In genomic region chr4:177108708-177109107, GRCh38 we compare ENCODE assay signal across 8 cellular contexts.
DNase-seq lines count a peak whose midpoint lies in the region; TF ChIP-seq lines count a peak whose summit lies in the region.
"Had no signal": no experiment of that assay in that cellular context is flagged by ENCODE, and none has a peak within 500 bp of the region (broad histone marks: within the 10 kb centered on the region; RNA-seq: fewer than 3 reads in every experiment).

No MANE protein-coding gene starts in this region.

- no peak overlapping the region for H2AFZ ChIP-seq in OCI-LY3 (ENCODE audit: low read depth, low read length)
- peak overlapping the region; percentile 57 for H2AFZ ChIP-seq in osteoblast (ENCODE audit: low read length)

- no peak overlapping the region for H3K4me2 ChIP-seq in OCI-LY3 (ENCODE audit: low read length)
- H3K4me2 ChIP-seq in osteoblast (ENCODE audit: insufficient read depth, low read length), result no peak overlapping the region

- H3K36me3 ChIP-seq in OCI-LY3 (replicated peaks; ENCODE audit: low read depth, low read length) (no peaks in the 10 kb centered on the region), osteoblast (ENCODE audit: insufficient read depth, low read length) (no peaks in the 10 kb centered on the region)

- H3K9me3 ChIP-seq in OCI-LY3 (ENCODE audit: insufficient read depth, low read length) (no peaks in the 10 kb centered on the region), osteoblast (ENCODE audit: low read depth, low read length) (no peaks in the 10 kb centered on the region)

- no peaks in the 10 kb centered on the region for H3K27me3 ChIP-seq in OCI-LY3 (ENCODE audit: low read depth, low read length)
- H3K27me3 ChIP-seq in osteoblast (ENCODE audit: insufficient read depth, low read length), result no peaks in the 10 kb centered on the region

- H3K9ac ChIP-seq in OCI-LY3 (ENCODE audit: low read length), result no peak overlapping the region

- H3K27ac ChIP-seq in OCI-LY3 (ENCODE audit: low read length) (no peak overlapping the region), osteoblast (ENCODE audit: low read depth, low read length) (peak overlapping the region; percentile 71)

- peak; percentile 6 for TF ChIP-seq CTCF in GM12865 (IDR thresholded peaks at IDR 0.05; ENCODE audit: insufficient read depth, low read depth, low read length, missing control alignments)
- peak; percentile 46 for TF ChIP-seq CTCF in OCI-LY3 (IDR thresholded peaks at IDR 0.05; ENCODE audit: low read depth, low read length)
- peak; percentile 76 for TF ChIP-seq CTCF in osteoblast (IDR thresholded peaks at IDR 0.05; ENCODE audit: extremely low read depth, low read depth, low read length)

- no peaks in the 10 kb centered on the region for H3K4me1 ChIP-seq in OCI-LY3 (ENCODE audit: low read length)
- H3K4me1 ChIP-seq in osteoblast (ENCODE audit: insufficient read depth, low read length), result peaks cover 30% of the 10 kb centered on the region

- H3K79me2 ChIP-seq in OCI-LY3 (ENCODE audit: low read length) (no peaks in the 10 kb centered on the region), osteoblast (ENCODE audit: insufficient read depth, low read length) (no peaks in the 10 kb centered on the region)

- H4K20me1 ChIP-seq in OCI-LY3 (ENCODE audit: insufficient read depth, low read length) (no peaks in the 10 kb centered on the region), osteoblast (ENCODE audit: insufficient read depth, low read length) (no peaks in the 10 kb centered on the region)

- no peak for DNase-seq in GM12865 (ENCODE audit: low read depth)
- DNase-seq in dermis blood vessel endothelial cell, result peak; percentile 10
- peak; percentile 78 for DNase-seq in osteoblast (ENCODE audit: insufficient read length, low spot score, missing footprints)
- no peak for DNase-seq in activated CD8-positive, alpha-beta memory T cell treated with anti-CD3 and anti-CD28 coated beads for 24 hours
- no peak for DNase-seq in activated effector memory CD4-positive, alpha-beta T cell treated with anti-CD3 and anti-CD28 coated beads, Interleukin-2, amount 50 U/mL, for 16 hours
- no peak for DNase-seq in NCI-H187 (lab: John Stamatoyannopoulos, UW)
- DNase-seq: DMS79 treated with DMSO at 0.1 percent for 48 hours had no signal

- H3K4me3 ChIP-seq in GM12865 (ENCODE audit: low read depth, low read length), result no peak overlapping the region
- H3K4me3 ChIP-seq in OCI-LY3 (ENCODE audit: low read length), result no peak overlapping the region
- no peak overlapping the region for H3K4me3 ChIP-seq in osteoblast (ENCODE audit: insufficient read depth, low read length)

Comparison
In these comparisons a context has a peak if more than half of its experiments do, and no peak if none do; other contexts are left out.
1. DNase-seq: peak in dermis blood vessel endothelial cell (single experiment) and osteoblast (single experiment); none in GM12865 (single experiment), activated CD8-positive, alpha-beta memory T cell treated with anti-CD3 and anti-CD28 coated beads for 24 hours (single experiment), activated effector memory CD4-positive, alpha-beta T cell treated with anti-CD3 and anti-CD28 coated beads, Interleukin-2, amount 50 U/mL, for 16 hours (single experiment) and NCI-H187 (0 of 2).
2. CTCF ChIP-seq: peak in every context shown above with its lines; median percentile 76 in osteoblast; 46 in OCI-LY3; 6 in GM12865.